In genomic region chr11:128341280-128341679, GRCh38 we compare ENCODE assay signal across 9 cellular contexts.
DNase-seq lines count a peak whose midpoint lies in the region; ATAC-seq and TF ChIP-seq lines count a peak whose summit lies in the region.
"Had no signal": no experiment of that assay in that cellular context is flagged by ENCODE, and none has a peak within 500 bp of the region (broad histone marks: within the 10 kb centered on the region; RNA-seq: fewer than 3 reads in every experiment).

No MANE protein-coding gene starts in this region.

- CTCF ChIA-PET in activated naive CD4-positive, alpha-beta T cell treated with anti-CD3 and anti-CD28 coated beads, Interleukin-2, amount 10 ng/mL, durations not matched to agents 7 days and 5 days (lab: Charles Lee) = interaction anchor here (1.1 to 5.6 kb wide), 6 partner anchors 17 to 288 kb away, joined by 3 to 54 read pairs (median 4); no protein-coding TSS in a partner anchor

- ATAC-seq in lung (ENCODE audit: insufficient read depth, low FRiP score) = no peak
- ATAC-seq in upper lobe of left lung (ENCODE audit: low FRiP score in 2 of 2) = no peak

- peaks cover 78% of the 10 kb centered on the region for H3K4me1 Mint-ChIP-seq in activated naive CD4-positive, alpha-beta T cell treated with anti-CD3 and anti-CD28 coated beads, Interleukin-2, amount 10 ng/mL, durations not matched to agents 7 days and 5 days

- no peak for TF ChIP-seq EP300 in upper lobe of left lung (IDR thresholded peaks at IDR 0.05)

- H3K36me3 ChIP-seq in lung (ENCODE audit: control insufficient read depth in 2 of 2, insufficient read depth in 2 of 2, low read length in 2 of 2) (no peaks in the 10 kb centered on the region), upper lobe of left lung (no peaks in the 10 kb centered on the region), tibial artery (no peaks in the 10 kb centered on the region)

- H3K9me3 ChIP-seq in lung (ENCODE audit: control insufficient read depth in 2 of 2, insufficient read depth in 1 of 2, low read length in 1 of 2) (no peaks in the 10 kb centered on the region), upper lobe of left lung (no peaks in the 10 kb centered on the region), tibial artery (no peaks in the 10 kb centered on the region)

- peak overlapping the region; percentile 68 for H3K4me3 Mint-ChIP-seq in activated naive CD4-positive, alpha-beta T cell treated with anti-CD3 and anti-CD28 coated beads, Interleukin-2, amount 10 ng/mL, durations not matched to agents 7 days and 5 days

- intact Hi-C loops in tibial artery (cut with DNase I; ENCODE audit: low total_unique reads) = no loop called here

- H3K9me3 Mint-ChIP-seq in activated naive CD4-positive, alpha-beta T cell treated with anti-CD3 and anti-CD28 coated beads, Interleukin-2, amount 10 ng/mL, durations not matched to agents 7 days and 5 days = peaks cover 2% of the 10 kb centered on the region

- H3K4me1 ChIP-seq in lung (ENCODE audit: control insufficient read depth in 2 of 2, insufficient read depth in 2 of 2, low read length in 2 of 2) = peaks cover 2 to 4% of the 10 kb centered on the region in 2 donors
- H3K4me1 ChIP-seq in upper lobe of left lung = peaks cover 21 to 30% (median 23%) of the 10 kb centered on the region in 4 donors
- no peaks in the 10 kb centered on the region for H3K4me1 ChIP-seq in tibial artery

- no peaks in the 10 kb centered on the region for H3K27me3 Mint-ChIP-seq in activated naive CD4-positive, alpha-beta T cell treated with anti-CD3 and anti-CD28 coated beads, Interleukin-2, amount 10 ng/mL, durations not matched to agents 7 days and 5 days

- H3K27ac ChIP-seq in lung (ENCODE audit: low read depth in 1 of 2, low read length in 1 of 2) (peak overlapping the region; percentile 58 to 87), upper lobe of left lung (peak overlapping the region; percentile 50 to 84 (median 66)), substantia nigra (ENCODE audit: low read depth, low read length, poor library complexity, severe bottlenecking) (no peak overlapping the region), tibial artery (no peak overlapping the region)

- WGBS in lung, 2 donors = 65 to 67% methylated on average over 7 of the region's 7 CpGs
- 62 to 75% methylated on average over 7 of the region's 7 CpGs for WGBS in upper lobe of left lung, 2 donors

- peak overlapping the region; percentile 99 for H3K27ac Mint-ChIP-seq in activated naive CD4-positive, alpha-beta T cell treated with anti-CD3 and anti-CD28 coated beads, Interleukin-2, amount 10 ng/mL, durations not matched to agents 7 days and 5 days

- no peak for TF ChIP-seq POLR2A in upper lobe of left lung (IDR thresholded peaks at IDR 0.05)

- DNase-seq in activated gamma-delta T cell treated with Interleukin-2 at 50 U/mL for 16 hours = peak; percentile 51
- DNase-seq in activated gamma-delta T cell (lab: John Stamatoyannopoulos, UW) = no peak
- peak; percentile 74 for DNase-seq in activated naive CD4-positive, alpha-beta T cell treated with anti-CD3 and anti-CD28 coated beads, Interleukin-2, amount 10 ng/mL, durations not matched to agents 7 days and 5 days
- no peak for DNase-seq in lung (ENCODE audit: low spot score)
- no peak for DNase-seq in upper lobe of left lung
- DNase-seq in substantia nigra (lab: John Stamatoyannopoulos, UW) = no peak
- no peak for DNase-seq in tibial artery
- no peak for DNase-seq in retina
- DNase-seq: NCI-H1930 had no signal

- no peaks in the 10 kb centered on the region for H3K27me3 ChIP-seq in lung (ENCODE audit: control insufficient read depth, insufficient read depth)
- no peaks in the 10 kb centered on the region for H3K27me3 ChIP-seq in upper lobe of left lung
- H3K27me3 ChIP-seq in tibial artery = no peaks in the 10 kb centered on the region

- no peak for TF ChIP-seq CTCF in lung (IDR thresholded peaks at IDR 0.05; ENCODE audit: control extremely low read depth, extremely low read depth)
- no peak for TF ChIP-seq CTCF in upper lobe of left lung (IDR thresholded peaks at IDR 0.05)
- TF ChIP-seq CTCF in tibial artery (IDR thresholded peaks at IDR 0.05) = no peak

- H3K36me3 Mint-ChIP-seq in activated naive CD4-positive, alpha-beta T cell treated with anti-CD3 and anti-CD28 coated beads, Interleukin-2, amount 10 ng/mL, durations not matched to agents 7 days and 5 days = peaks cover 11% of the 10 kb centered on the region

- H3K4me3 ChIP-seq in lung (no peak overlapping the region), upper lobe of left lung (no peak overlapping the region), tibial artery (no peak overlapping the region)

Comparison
In these comparisons a context has a peak if more than half of its experiments do, and no peak if none do; other contexts are left out.
1. DNase-seq: peak in activated gamma-delta T cell treated with Interleukin-2 at 50 U/mL for 16 hours (single experiment) and activated naive CD4-positive, alpha-beta T cell treated with anti-CD3 and anti-CD28 coated beads, Interleukin-2, amount 10 ng/mL, durations not matched to agents 7 days and 5 days (single experiment); none in activated gamma-delta T cell (single experiment), lung (single experiment), upper lobe of left lung (0 of 2), substantia nigra (0 of 49), tibial artery (0 of 2) and retina (single experiment).
2. H3K27ac ChIP-seq: peak in lung (2 of 2) and upper lobe of left lung (4 of 4); none in substantia nigra (single experiment) and tibial artery (0 of 2).